Comparison of ENCODE assay signal across 8 cellular contexts in genomic region chr3:24365168-24365567, GRCh38.
DNase-seq lines count a peak whose midpoint lies in the region; ATAC-seq, FAIRE-seq and TF ChIP-seq lines count a peak whose summit lies in the region.

No MANE protein-coding gene starts in this region.

- no peak overlapping the region for H3K4me3 Mint-ChIP-seq in GM23338

- TF ChIP-seq RAD21 in A549 (conservative IDR thresholded peaks at IDR 0.05 in 1 of 2, IDR thresholded peaks at IDR 0.05 in 1 of 2), result peak; percentile 37 to 68; a peak in 2 of 5 replicates

- CTCF ChIA-PET in A549 (lab: Yijun Ruan, JAX), result interaction anchor here (0.9 to 3.1 kb wide), 4 partner anchors 9 to 131 kb away, joined by 3 to 13 read pairs (median 6); partner anchors contain the start of gene THRB

- no peak overlapping the region for H2AFZ ChIP-seq in GM23338

- 0% methylated on average over 2 of the region's 2 CpGs for WGBS in A549 (ENCODE audit: missing lambda C conversion rate)

- no peaks in the 10 kb centered on the region for H4K20me1 ChIP-seq in GM23338 (replicated peaks; ENCODE audit: insufficient read depth)

- peak overlapping the region; percentile 48 to 70; a peak in 5 of 6 replicates for H3K27ac ChIP-seq in A549
- H3K27ac ChIP-seq in lower lobe of right lung, result no peak overlapping the region
- no peak overlapping the region for H3K27ac ChIP-seq in GM23338 (ENCODE audit: low read depth)

- TF ChIP-seq POLR2A in A549 (IDR thresholded peaks at IDR 0.05; ENCODE audit: low read length), result no peak

- no peaks in the 10 kb centered on the region for H3K27me3 ChIP-seq in lower lobe of right lung (ENCODE audit: low read depth)
- H3K27me3 ChIP-seq in GM23338 (ENCODE audit: insufficient read depth), result no peaks in the 10 kb centered on the region

- H3K9me3 ChIP-seq in A549 (no peaks in the 10 kb centered on the region), lower lobe of right lung (no peaks in the 10 kb centered on the region)

- H3K36me3 Mint-ChIP-seq in GM23338 (ENCODE audit: low read depth), result no peaks in the 10 kb centered on the region

- no peaks in the 10 kb centered on the region for H3K79me2 ChIP-seq in GM23338 (replicated peaks; ENCODE audit: insufficient read depth)

- intact Hi-C loops in lower lobe of right lung (cut with DNase I), result no loop called here

- no peaks in the 10 kb centered on the region for H3F3A ChIP-seq in GM23338 (replicated peaks; ENCODE audit: low read depth)

- DNase-seq in A549 (ENCODE audit: low read depth in 1 of 2, low spot score in 1 of 2), result peak; percentile 29 to 84
- peak; percentile 91 for DNase-seq in M059J (ENCODE audit: low read depth)
- DNase-seq in cerebellum (ENCODE audit: low spot score), result peak; percentile 1
- no peak for DNase-seq in lower lobe of right lung
- DNase-seq in GM23338 (ENCODE audit: low spot score), result no peak
- no peak for DNase-seq in NCI-H526 (lab: John Stamatoyannopoulos, UW)
- DNase-seq in stimulated activated naive CD4-positive, alpha-beta T cell treated with Interleukin-2 at 50 U/mL for 16 hours (lab: John Stamatoyannopoulos, UW), result no peak

- H3K4me1 Mint-ChIP-seq in GM23338, result peaks cover 13% of the 10 kb centered on the region; the same call in 2 of the 3 replicates

- peak; percentile 22; the same call in 1 of the 3 replicates for TF ChIP-seq CTCF in A549 (IDR thresholded peaks at IDR 0.05)
- TF ChIP-seq CTCF in lower lobe of right lung (IDR thresholded peaks at IDR 0.05), result no peak
- TF ChIP-seq CTCF in GM23338 (conservative IDR thresholded peaks at IDR 0.05; ENCODE audit: low read depth in 2 of 2), result no peak

- no peak overlapping the region for H3K27ac Mint-ChIP-seq in GM23338

- H3K9me2 ChIP-seq in GM23338 (ENCODE audit: insufficient read depth), result no peaks in the 10 kb centered on the region

- no peaks in the 10 kb centered on the region for H3K9me3 Mint-ChIP-seq in GM23338

- H3K4me1 ChIP-seq in A549, result peaks cover 35% of the 10 kb centered on the region
- peaks cover 14% of the 10 kb centered on the region for H3K4me1 ChIP-seq in lower lobe of right lung
- H3K4me1 ChIP-seq in GM23338 (ENCODE audit: insufficient read depth), result peaks cover 7% of the 10 kb centered on the region; the same call in 1 of the 2 replicates

- ATAC-seq in A549, result peak; percentile 99
- ATAC-seq in lower lobe of right lung, result peak; percentile 78 to 92
- ATAC-seq in GM23338, result no peak
- no peak for ATAC-seq in GM19328 (IDR thresholded peaks at IDR 0.05; ENCODE audit: unreplicated experiment)

- peak; percentile 51 for FAIRE-seq in A549 (lab: Jason Lieb, UNC)

- H3K4me2 ChIP-seq in A549 (peak overlapping the region; percentile 81), GM23338 (no peak overlapping the region)

- POLR2A ChIA-PET in A549 (lab: Yijun Ruan, JAX), result interaction anchor here (1.1 kb wide), 1 partner anchor 448 kb away, joined by 5 read pairs; the partner anchor contains the start of genes NKIRAS1 and RPL15

- H3K36me3 ChIP-seq in lower lobe of right lung (no peaks in the 10 kb centered on the region), GM23338 (ENCODE audit: insufficient read depth) (no peaks in the 10 kb centered on the region)

- H3K27me3 Mint-ChIP-seq in GM23338 (ENCODE audit: insufficient read depth, low read depth, poor library complexity), result no peaks in the 10 kb centered on the region

- TF ChIP-seq EP300 in A549 (IDR thresholded peaks at IDR 0.05), result 0 out of 5 replicates have a peak, but pooled peaks of 1 of the 2 experiments have one; percentile 36

- H3K4me3 ChIP-seq in A549 (no peak overlapping the region), lower lobe of right lung (no peak overlapping the region), GM23338 (no peak overlapping the region)

TF ChIP-seq in A549, 52 proteins besides CTCF, POLR2A, EP300 and RAD21 (continues in another document):
- TF ChIP-seq HOXB5 (CRISPR knock-in tag; IDR thresholded peaks at IDR 0.05) (peak; percentile 84), MYC (IDR thresholded peaks at IDR 0.05; ENCODE audit: borderline replicate concordance, low read length) (no peak), PBX3 (IDR thresholded peaks at IDR 0.05) (peak; percentile 20; the same call in 1 of the 2 replicates), BHLHE40 (IDR thresholded peaks at IDR 0.05; ENCODE audit: low read depth, low read length) (no peak), JUNB (IDR thresholded peaks at IDR 0.05) (peak; percentile 73), HEYL (CRISPR knock-in tag; IDR thresholded peaks at IDR 0.05) (no peak), CHD2 (IDR thresholded peaks at IDR 0.05; ENCODE audit: low read length, partially characterized antibody) (no peak), PHF8 (IDR thresholded peaks at IDR 0.05; ENCODE audit: borderline replicate concordance, low read depth) (no peak), ZC3H11A (IDR thresholded peaks at IDR 0.05) (no peak), NFE2L2 (conservative IDR thresholded peaks at IDR 0.05; ENCODE audit: low read length) (no peak), CEBPB (IDR thresholded peaks at IDR 0.05) (peak in 1 of 2 experiments; percentile 59; a peak in 1 of 4 replicates), NPAS2 (CRISPR knock-in tag; IDR thresholded peaks at IDR 0.05; ENCODE audit: borderline replicate concordance) (no peak), USF2 (IDR thresholded peaks at IDR 0.05) (no peak), TP53 (CRISPR knock-in tag; IDR thresholded peaks at IDR 0.05) (no peak), KDM5A (IDR thresholded peaks at IDR 0.05) (no peak), KDM1A (IDR thresholded peaks at IDR 0.05; ENCODE audit: low read depth) (no peak)

TF ChIP-seq in GM23338, 12 proteins besides CTCF, POLR2A, EP300 and RAD21 (continues in another document):
- TF ChIP-seq ZNF114 (CRISPR knock-in tag; IDR thresholded peaks at IDR 0.05), result no peak
- TF ChIP-seq, protein P1, sequence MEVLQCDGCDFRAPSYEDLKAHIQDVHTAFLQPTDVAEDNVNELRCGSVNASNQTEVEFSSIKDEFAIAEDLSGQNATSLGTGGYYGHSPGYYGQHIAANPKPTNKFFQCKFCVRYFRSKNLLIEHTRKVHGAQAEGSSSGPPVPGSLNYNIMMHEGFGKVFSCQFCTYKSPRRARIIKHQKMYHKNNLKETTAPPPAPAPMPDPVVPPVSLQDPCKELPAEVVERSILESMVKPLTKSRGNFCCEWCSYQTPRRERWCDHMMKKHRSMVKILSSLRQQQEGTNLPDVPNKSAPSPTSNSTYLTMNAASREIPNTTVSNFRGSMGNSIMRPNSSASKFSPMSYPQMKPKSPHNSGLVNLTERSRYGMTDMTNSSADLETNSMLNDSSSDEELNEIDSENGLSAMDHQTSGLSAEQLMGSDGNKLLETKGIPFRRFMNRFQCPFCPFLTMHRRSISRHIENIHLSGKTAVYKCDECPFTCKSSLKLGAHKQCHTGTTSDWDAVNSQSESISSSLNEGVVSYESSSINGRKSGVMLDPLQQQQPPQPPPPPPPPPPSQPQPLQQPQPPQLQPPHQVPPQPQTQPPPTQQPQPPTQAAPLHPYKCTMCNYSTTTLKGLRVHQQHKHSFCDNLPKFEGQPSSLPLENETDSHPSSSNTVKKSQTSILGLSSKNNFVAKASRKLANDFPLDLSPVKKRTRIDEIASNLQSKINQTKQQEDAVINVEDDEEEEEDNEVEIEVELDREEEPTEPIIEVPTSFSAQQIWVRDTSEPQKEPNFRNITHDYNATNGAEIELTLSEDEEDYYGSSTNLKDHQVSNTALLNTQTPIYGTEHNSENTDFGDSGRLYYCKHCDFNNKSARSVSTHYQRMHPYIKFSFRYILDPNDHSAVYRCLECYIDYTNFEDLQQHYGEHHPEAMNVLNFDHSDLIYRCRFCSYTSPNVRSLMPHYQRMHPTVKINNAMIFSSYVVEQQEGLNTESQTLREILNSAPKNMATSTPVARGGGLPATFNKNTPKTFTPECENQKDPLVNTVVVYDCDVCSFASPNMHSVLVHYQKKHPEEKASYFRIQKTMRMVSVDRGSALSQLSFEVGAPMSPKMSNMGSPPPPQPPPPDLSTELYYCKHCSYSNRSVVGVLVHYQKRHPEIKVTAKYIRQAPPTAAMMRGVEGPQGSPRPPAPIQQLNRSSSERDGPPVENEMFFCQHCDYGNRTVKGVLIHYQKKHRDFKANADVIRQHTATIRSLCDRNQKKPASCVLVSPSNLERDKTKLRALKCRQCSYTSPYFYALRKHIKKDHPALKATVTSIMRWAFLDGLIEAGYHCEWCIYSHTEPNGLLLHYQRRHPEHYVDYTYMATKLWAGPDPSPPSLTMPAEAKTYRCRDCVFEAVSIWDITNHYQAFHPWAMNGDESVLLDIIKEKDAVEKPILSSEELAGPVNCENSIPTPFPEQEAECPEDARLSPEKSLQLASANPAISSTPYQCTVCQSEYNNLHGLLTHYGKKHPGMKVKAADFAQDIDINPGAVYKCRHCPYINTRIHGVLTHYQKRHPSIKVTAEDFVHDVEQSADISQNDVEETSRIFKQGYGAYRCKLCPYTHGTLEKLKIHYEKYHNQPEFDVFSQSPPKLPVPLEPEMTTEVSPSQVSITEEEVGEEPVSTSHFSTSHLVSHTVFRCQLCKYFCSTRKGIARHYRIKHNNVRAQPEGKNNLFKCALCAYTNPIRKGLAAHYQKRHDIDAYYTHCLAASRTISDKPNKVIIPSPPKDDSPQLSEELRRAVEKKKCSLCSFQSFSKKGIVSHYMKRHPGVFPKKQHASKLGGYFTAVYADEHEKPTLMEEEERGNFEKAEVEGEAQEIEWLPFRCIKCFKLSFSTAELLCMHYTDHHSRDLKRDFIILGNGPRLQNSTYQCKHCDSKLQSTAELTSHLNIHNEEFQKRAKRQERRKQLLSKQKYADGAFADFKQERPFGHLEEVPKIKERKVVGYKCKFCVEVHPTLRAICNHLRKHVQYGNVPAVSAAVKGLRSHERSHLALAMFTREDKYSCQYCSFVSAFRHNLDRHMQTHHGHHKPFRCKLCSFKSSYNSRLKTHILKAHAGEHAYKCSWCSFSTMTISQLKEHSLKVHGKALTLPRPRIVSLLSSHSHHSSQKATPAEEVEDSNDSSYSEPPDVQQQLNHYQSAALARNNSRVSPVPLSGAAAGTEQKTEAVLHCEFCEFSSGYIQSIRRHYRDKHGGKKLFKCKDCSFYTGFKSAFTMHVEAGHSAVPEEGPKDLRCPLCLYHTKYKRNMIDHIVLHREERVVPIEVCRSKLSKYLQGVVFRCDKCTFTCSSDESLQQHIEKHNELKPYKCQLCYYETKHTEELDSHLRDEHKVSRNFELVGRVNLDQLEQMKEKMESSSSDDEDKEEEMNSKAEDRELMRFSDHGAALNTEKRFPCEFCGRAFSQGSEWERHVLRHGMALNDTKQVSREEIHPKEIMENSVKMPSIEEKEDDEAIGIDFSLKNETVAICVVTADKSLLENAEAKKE (CRISPR knock-in tag; IDR thresholded peaks at IDR 0.05), result no peak

Comparison
In these comparisons a context has a peak if more than half of its experiments do, and no peak if none do; other contexts are left out.
1. ATAC-seq: peak in A549 (2 of 2) and lower lobe of right lung (2 of 2); none in GM23338 (single experiment) and GM19328 (single experiment).
2. DNase-seq: peak in A549 (2 of 2), M059J (single experiment) and cerebellum (single experiment); none in lower lobe of right lung (single experiment), GM23338 (single experiment), NCI-H526 (0 of 2) and stimulated activated naive CD4-positive, alpha-beta T cell treated with Interleukin-2 at 50 U/mL for 16 hours (single experiment).
3. H3K27ac ChIP-seq: peak in A549 (2 of 2); none in lower lobe of right lung (single experiment) and GM23338 (single experiment).